ENCODE assay signal across 8 cellular contexts in the genomic region with DNA sequence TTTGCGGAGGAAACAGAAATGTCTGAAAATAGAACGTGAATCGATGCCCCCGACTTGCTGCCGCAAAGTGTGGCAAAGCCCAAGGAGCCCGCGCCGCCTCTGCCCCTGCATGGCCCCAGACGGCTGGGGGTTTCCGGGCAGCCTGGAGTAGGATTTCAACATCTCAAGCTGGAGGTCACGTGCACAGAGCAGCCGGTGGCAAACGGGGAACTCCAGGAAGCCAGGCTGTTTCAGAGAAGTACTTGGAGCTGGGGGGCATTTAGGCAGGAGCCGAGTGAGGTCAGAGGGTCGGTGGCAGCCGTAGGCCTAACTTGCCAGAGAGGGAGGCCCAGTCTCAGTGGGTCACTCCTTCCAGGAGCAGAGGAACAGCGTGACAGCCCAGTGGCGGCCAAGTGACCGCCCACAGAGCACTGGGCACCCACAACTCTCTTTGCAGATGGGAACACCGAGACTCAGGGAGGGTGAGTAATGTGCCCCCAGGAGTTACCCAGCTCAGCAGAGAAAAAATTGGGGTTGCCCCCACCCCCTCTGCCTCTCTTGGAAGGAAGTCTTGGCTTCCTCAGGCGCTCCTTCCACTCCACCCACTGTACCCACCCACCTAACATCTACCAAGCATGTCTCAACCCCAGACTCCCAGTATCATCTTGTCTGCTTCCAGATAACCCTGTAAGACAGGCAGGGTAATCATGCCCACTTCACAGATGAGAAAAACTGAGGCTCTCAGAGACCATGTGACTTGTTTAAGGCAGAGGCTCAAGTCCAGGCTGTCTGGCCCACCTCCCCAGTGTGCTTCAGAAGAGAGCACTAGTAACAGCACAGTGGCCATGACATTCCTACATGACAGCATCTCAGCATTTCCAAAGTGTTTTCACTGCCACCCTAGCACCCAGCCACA.
A peak's percentile ranks its signal among the peaks of the same experiment; 100 is the strongest.
DNase-seq lines count a peak whose midpoint lies in the region; ATAC-seq and TF ChIP-seq lines count a peak whose summit lies in the region.

No MANE protein-coding gene starts in this region.

- H3K27ac ChIP-seq in caudate nucleus (ENCODE audit: low read depth, low read length) = peak overlapping the region; percentile 16
- no peak overlapping the region for H3K27ac ChIP-seq in SK-N-SH (ENCODE audit: low read depth in 2 of 2, low read length in 1 of 2)

- H3K36me3 ChIP-seq in SK-N-SH (replicated peaks in 1 of 2; ENCODE audit: control insufficient read depth in 1 of 2, insufficient read depth in 2 of 2, low read length in 1 of 2) = no peaks in the 10 kb centered on the region

- DNase-seq in activated CD4-positive, CD25-positive, alpha-beta regulatory T cell treated with anti-CD3 and anti-CD28 coated beads, Interleukin-2, amount 50 U/mL, for 72 hours = peak; percentile 74
- DNase-seq in caudate nucleus (lab: John Stamatoyannopoulos, UW) = peak in 32 of 61 donors; percentile 5 to 57 (median 34)
- DNase-seq in mesenteric fat pad (ENCODE audit: low spot score) = peak; percentile 92
- DNase-seq in stimulated activated CD8-positive, alpha-beta memory T cell treated with anti-CD3 and anti-CD28 coated beads, Interleukin-7, amount 100 ng/mL, for 1 hour (ENCODE audit: low read depth in 2 of 2) = peak; percentile 39 to 48
- DNase-seq in SK-N-SH = no peak
- DNase-seq in NCI-H82 (lab: John Stamatoyannopoulos, UW) = no peak

- no peaks in the 10 kb centered on the region for H4K20me1 ChIP-seq in SK-N-SH (ENCODE audit: insufficient read depth)

- no peak overlapping the region for H3K4me2 ChIP-seq in SK-N-SH

- POLR2A ChIA-PET in SK-N-SH (lab: Yijun Ruan, JAX) = no interaction called here

- H3K9ac ChIP-seq in SK-N-SH = no peak overlapping the region

- peaks cover 0 to 17% of the 10 kb centered on the region in 2 experiments; a peak in 1 of 4 replicates for H3K4me1 ChIP-seq in SK-N-SH (ENCODE audit: control insufficient read depth in 1 of 2, insufficient read depth in 2 of 2, low read depth in 1 of 2, low read length in 1 of 2)

- no peaks in the 10 kb centered on the region for H3K9me3 ChIP-seq in SK-N-SH

- no peaks in the 10 kb centered on the region for H3K27me3 ChIP-seq in SK-N-SH (ENCODE audit: insufficient read depth)

- CTCF ChIA-PET in SK-N-SH (lab: Yijun Ruan, JAX) = no interaction called here

- no peak for TF ChIP-seq RAD21 in SK-N-SH (IDR thresholded peaks at IDR 0.05; ENCODE audit: low read length)

- H3K9me2 ChIP-seq in SK-N-SH = no peaks in the 10 kb centered on the region

- H3F3A ChIP-seq in SK-N-SH (replicated peaks; ENCODE audit: insufficient read depth) = no peaks in the 10 kb centered on the region

- H3K79me2 ChIP-seq in SK-N-SH (ENCODE audit: insufficient read depth) = no peaks in the 10 kb centered on the region

- no peak overlapping the region for H3K4me3 ChIP-seq in SK-N-SH (ENCODE audit: low read depth in 2 of 2, low read length in 1 of 2)

- no peak for TF ChIP-seq EP300 in SK-N-SH (IDR thresholded peaks at IDR 0.05; ENCODE audit: borderline replicate concordance in 1 of 2, low read depth in 1 of 2, low read length in 1 of 2)

- 92% methylated on average over 19 of the region's 21 CpGs for WGBS in SK-N-SH (ENCODE audit: low lambda C conversion rate)

- no peak overlapping the region for H2AFZ ChIP-seq in SK-N-SH (ENCODE audit: low read depth)

- TF ChIP-seq CTCF in SK-N-SH (IDR thresholded peaks at IDR 0.05) = no peak

- ATAC-seq in GM18909 (IDR thresholded peaks at IDR 0.05; ENCODE audit: poor library complexity, unreplicated experiment) = peak; percentile 58
- peak; percentile 37 for ATAC-seq in HG03565 (IDR thresholded peaks at IDR 0.05; ENCODE audit: unreplicated experiment)

TF ChIP-seq in SK-N-SH, 30 proteins besides CTCF, POLR2A, EP300 and RAD21:
- no peak for TF ChIP-seq TEAD4 (IDR thresholded peaks at IDR 0.05; ENCODE audit: borderline replicate concordance, insufficient read depth)

Comparison
In these comparisons a context has a peak if more than half of its experiments do, and no peak if none do; other contexts are left out.
1. DNase-seq: peak in activated CD4-positive, CD25-positive, alpha-beta regulatory T cell treated with anti-CD3 and anti-CD28 coated beads, Interleukin-2, amount 50 U/mL, for 72 hours (single experiment), caudate nucleus (32 of 61), mesenteric fat pad (single experiment) and stimulated activated CD8-positive, alpha-beta memory T cell treated with anti-CD3 and anti-CD28 coated beads, Interleukin-7, amount 100 ng/mL, for 1 hour (2 of 2); none in SK-N-SH (single experiment) and NCI-H82 (single experiment).